Comparison of ENCODE assay signal across 1 cellular context in genomic region chr9:34458013-34458966, GRCh38.
TF ChIP-seq lines count a peak whose summit lies in the region.

Gene DNAI1, plus strand, starts transcription at chr9:34458805. Its CDS starts 201 bp downstream, at chr9:34459006.
Gene FAM219A, minus strand, starts transcription at chr9:34458570. Its CDS starts 307 bp downstream, at chr9:34458263.

TF ChIP-seq in HepG2, 621 proteins besides CTCF, POLR2A, EP300 and RAD21 (continued from another document and continues in another):
- TF ChIP-seq, protein P1, sequence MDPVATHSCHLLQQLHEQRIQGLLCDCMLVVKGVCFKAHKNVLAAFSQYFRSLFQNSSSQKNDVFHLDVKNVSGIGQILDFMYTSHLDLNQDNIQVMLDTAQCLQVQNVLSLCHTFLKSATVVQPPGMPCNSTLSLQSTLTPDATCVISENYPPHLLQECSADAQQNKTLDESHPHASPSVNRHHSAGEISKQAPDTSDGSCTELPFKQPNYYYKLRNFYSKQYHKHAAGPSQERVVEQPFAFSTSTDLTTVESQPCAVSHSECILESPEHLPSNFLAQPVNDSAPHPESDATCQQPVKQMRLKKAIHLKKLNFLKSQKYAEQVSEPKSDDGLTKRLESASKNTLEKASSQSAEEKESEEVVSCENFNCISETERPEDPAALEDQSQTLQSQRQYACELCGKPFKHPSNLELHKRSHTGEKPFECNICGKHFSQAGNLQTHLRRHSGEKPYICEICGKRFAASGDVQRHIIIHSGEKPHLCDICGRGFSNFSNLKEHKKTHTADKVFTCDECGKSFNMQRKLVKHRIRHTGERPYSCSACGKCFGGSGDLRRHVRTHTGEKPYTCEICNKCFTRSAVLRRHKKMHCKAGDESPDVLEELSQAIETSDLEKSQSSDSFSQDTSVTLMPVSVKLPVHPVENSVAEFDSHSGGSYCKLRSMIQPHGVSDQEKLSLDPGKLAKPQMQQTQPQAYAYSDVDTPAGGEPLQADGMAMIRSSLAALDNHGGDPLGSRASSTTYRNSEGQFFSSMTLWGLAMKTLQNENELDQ (CRISPR knock-in tag; IDR thresholded peaks at IDR 0.05; ENCODE audit: borderline replicate concordance) = no peak
- TF ChIP-seq SMAD1 (CRISPR knock-in tag; IDR thresholded peaks at IDR 0.05; ENCODE audit: borderline replicate concordance, low read depth) (no peak), NFATC3 (CRISPR knock-in tag; IDR thresholded peaks at IDR 0.05) (no peak), SETDB1 (CRISPR knock-in tag; IDR thresholded peaks at IDR 0.05; ENCODE audit: borderline replicate concordance) (no peak), ZNF607 (CRISPR knock-in tag; IDR thresholded peaks at IDR 0.05; ENCODE audit: borderline replicate concordance) (no peak), MYNN (CRISPR knock-in tag; IDR thresholded peaks at IDR 0.05; ENCODE audit: low read depth) (no peak), TSC22D2 (CRISPR knock-in tag; IDR thresholded peaks at IDR 0.05; ENCODE audit: borderline replicate concordance) (no peak), ESRRA (CRISPR knock-in tag; IDR thresholded peaks at IDR 0.05; ENCODE audit: low read depth) (no peak), PITX1 (CRISPR knock-in tag; IDR thresholded peaks at IDR 0.05) (peak; percentile 37; the same call in 1 of the 2 replicates), ZBTB43 (CRISPR knock-in tag; conservative IDR thresholded peaks at IDR 0.05) (no peak), ZFY (CRISPR knock-in tag; IDR thresholded peaks at IDR 0.05) (peak; percentile 76), ZFP36L2 (CRISPR knock-in tag; IDR thresholded peaks at IDR 0.05) (no peak), ZNF687 (CRISPR knock-in tag; IDR thresholded peaks at IDR 0.05) (peak; percentile 73), HOXA7 (CRISPR knock-in tag; IDR thresholded peaks at IDR 0.05) (no peak), CBX2 (IDR thresholded peaks at IDR 0.05; ENCODE audit: low read depth, low read length) (no peak), CBX2 (CRISPR knock-in tag; IDR thresholded peaks at IDR 0.05; ENCODE audit: low read depth) (no peak), ZNF691 (CRISPR knock-in tag; IDR thresholded peaks at IDR 0.05; ENCODE audit: borderline replicate concordance, low read depth) (no peak), ARNTL (CRISPR knock-in tag; IDR thresholded peaks at IDR 0.05) (no peak), JARID2 (CRISPR knock-in tag; IDR thresholded peaks at IDR 0.05; ENCODE audit: insufficient replicate concordance) (no peak), ZNF354B (CRISPR knock-in tag; IDR thresholded peaks at IDR 0.05) (no peak), SMAD3 (CRISPR knock-in tag; IDR thresholded peaks at IDR 0.05) (no peak; the same call in 1 of the 2 replicates), CEBPG (CRISPR knock-in tag; IDR thresholded peaks at IDR 0.05) (0 out of 2 replicates have a peak, but pooled peaks have one; percentile 8), ZNF564 (CRISPR knock-in tag; IDR thresholded peaks at IDR 0.05) (no peak), ZNF570 (CRISPR knock-in tag; IDR thresholded peaks at IDR 0.05; ENCODE audit: borderline replicate concordance) (no peak), MEIS2 (CRISPR knock-in tag; IDR thresholded peaks at IDR 0.05) (peak; percentile 59; the same call in 1 of the 2 replicates), ZSCAN30 (CRISPR knock-in tag; IDR thresholded peaks at IDR 0.05) (no peak), HNRNPLL (IDR thresholded peaks at IDR 0.05; ENCODE audit: low read depth, low read length, poor library complexity, severe bottlenecking) (peak; percentile 86), ZNF530 (CRISPR knock-in tag; IDR thresholded peaks at IDR 0.05; ENCODE audit: low read depth) (no peak), ZBTB38 (CRISPR knock-in tag; IDR thresholded peaks at IDR 0.05) (no peak), MAZ (IDR thresholded peaks at IDR 0.05; ENCODE audit: borderline replicate concordance, low read depth, low read length) (0 out of 2 replicates have a peak, but pooled peaks have one; percentile 33), MAZ (CRISPR knock-in tag; IDR thresholded peaks at IDR 0.05; ENCODE audit: low read depth) (no peak), ZNF546 (CRISPR knock-in tag; conservative IDR thresholded peaks at IDR 0.05) (no peak), ERF (CRISPR knock-in tag; IDR thresholded peaks at IDR 0.05) (no peak), MLLT10 (CRISPR knock-in tag; IDR thresholded peaks at IDR 0.05) (no peak), MED8 (CRISPR knock-in tag; IDR thresholded peaks at IDR 0.05; ENCODE audit: insufficient replicate concordance) (no peak), TCF7 (IDR thresholded peaks at IDR 0.05; ENCODE audit: low read depth) (no peak), SCMH1 (CRISPR knock-in tag; IDR thresholded peaks at IDR 0.05; ENCODE audit: borderline replicate concordance) (no peak)
- TF ChIP-seq, protein P2, sequence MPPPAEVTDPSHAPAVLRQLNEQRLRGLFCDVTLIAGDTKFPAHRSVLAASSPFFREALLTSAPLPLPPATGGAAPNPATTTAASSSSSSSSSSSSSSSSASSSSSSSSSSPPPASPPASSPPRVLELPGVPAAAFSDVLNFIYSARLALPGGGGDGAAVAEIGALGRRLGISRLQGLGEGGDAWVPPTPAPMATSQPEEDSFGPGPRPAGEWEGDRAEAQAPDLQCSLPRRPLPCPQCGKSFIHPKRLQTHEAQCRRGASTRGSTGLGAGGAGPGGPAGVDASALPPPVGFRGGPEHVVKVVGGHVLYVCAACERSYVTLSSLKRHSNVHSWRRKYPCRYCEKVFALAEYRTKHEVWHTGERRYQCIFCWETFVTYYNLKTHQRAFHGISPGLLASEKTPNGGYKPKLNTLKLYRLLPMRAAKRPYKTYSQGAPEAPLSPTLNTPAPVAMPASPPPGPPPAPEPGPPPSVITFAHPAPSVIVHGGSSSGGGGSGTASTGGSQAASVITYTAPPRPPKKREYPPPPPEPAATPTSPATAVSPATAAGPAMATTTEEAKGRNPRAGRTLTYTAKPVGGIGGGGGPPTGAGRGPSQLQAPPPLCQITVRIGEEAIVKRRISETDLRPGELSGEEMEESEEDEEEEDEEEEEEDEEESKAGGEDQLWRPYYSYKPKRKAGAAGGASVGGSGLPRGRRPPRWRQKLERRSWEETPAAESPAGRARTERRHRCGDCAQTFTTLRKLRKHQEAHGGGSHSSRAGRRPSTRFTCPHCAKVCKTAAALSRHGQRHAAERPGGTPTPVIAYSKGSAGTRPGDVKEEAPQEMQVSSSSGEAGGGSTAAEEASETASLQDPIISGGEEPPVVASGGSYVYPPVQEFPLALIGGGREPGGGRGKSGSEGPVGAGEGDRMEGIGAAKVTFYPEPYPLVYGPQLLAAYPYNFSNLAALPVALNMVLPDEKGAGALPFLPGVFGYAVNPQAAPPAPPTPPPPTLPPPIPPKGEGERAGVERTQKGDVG (CRISPR knock-in tag; IDR thresholded peaks at IDR 0.05; ENCODE audit: borderline replicate concordance) = no peak
- TF ChIP-seq, protein P3, sequence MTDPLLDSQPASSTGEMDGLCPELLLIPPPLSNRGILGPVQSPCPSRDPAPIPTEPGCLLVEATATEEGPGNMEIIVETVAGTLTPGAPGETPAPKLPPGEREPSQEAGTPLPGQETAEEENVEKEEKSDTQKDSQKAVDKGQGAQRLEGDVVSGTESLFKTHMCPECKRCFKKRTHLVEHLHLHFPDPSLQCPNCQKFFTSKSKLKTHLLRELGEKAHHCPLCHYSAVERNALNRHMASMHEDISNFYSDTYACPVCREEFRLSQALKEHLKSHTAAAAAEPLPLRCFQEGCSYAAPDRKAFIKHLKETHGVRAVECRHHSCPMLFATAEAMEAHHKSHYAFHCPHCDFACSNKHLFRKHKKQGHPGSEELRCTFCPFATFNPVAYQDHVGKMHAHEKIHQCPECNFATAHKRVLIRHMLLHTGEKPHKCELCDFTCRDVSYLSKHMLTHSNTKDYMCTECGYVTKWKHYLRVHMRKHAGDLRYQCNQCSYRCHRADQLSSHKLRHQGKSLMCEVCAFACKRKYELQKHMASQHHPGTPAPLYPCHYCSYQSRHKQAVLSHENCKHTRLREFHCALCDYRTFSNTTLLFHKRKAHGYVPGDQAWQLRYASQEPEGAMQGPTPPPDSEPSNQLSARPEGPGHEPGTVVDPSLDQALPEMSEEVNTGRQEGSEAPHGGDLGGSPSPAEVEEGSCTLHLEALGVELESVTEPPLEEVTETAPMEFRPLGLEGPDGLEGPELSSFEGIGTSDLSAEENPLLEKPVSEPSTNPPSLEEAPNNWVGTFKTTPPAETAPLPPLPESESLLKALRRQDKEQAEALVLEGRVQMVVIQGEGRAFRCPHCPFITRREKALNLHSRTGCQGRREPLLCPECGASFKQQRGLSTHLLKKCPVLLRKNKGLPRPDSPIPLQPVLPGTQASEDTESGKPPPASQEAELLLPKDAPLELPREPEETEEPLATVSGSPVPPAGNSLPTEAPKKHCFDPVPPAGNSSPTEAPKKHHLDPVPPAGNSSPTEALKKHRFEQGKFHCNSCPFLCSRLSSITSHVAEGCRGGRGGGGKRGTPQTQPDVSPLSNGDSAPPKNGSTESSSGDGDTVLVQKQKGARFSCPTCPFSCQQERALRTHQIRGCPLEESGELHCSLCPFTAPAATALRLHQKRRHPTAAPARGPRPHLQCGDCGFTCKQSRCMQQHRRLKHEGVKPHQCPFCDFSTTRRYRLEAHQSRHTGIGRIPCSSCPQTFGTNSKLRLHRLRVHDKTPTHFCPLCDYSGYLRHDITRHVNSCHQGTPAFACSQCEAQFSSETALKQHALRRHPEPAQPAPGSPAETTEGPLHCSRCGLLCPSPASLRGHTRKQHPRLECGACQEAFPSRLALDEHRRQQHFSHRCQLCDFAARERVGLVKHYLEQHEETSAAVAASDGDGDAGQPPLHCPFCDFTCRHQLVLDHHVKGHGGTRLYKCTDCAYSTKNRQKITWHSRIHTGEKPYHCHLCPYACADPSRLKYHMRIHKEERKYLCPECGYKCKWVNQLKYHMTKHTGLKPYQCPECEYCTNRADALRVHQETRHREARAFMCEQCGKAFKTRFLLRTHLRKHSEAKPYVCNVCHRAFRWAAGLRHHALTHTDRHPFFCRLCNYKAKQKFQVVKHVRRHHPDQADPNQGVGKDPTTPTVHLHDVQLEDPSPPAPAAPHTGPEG (CRISPR knock-in tag; IDR thresholded peaks at IDR 0.05) = no peak
- TF ChIP-seq, protein P4, sequence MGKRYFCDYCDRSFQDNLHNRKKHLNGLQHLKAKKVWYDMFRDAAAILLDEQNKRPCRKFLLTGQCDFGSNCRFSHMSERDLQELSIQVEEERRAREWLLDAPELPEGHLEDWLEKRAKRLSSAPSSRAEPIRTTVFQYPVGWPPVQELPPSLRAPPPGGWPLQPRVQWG (CRISPR knock-in tag; IDR thresholded peaks at IDR 0.05; ENCODE audit: borderline replicate concordance, low read depth) = no peak
- TF ChIP-seq, protein P5, sequence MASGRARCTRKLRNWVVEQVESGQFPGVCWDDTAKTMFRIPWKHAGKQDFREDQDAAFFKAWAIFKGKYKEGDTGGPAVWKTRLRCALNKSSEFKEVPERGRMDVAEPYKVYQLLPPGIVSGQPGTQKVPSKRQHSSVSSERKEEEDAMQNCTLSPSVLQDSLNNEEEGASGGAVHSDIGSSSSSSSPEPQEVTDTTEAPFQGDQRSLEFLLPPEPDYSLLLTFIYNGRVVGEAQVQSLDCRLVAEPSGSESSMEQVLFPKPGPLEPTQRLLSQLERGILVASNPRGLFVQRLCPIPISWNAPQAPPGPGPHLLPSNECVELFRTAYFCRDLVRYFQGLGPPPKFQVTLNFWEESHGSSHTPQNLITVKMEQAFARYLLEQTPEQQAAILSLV (CRISPR knock-in tag; IDR thresholded peaks at IDR 0.05; ENCODE audit: borderline replicate concordance) = no peak
- TF ChIP-seq, protein P6, sequence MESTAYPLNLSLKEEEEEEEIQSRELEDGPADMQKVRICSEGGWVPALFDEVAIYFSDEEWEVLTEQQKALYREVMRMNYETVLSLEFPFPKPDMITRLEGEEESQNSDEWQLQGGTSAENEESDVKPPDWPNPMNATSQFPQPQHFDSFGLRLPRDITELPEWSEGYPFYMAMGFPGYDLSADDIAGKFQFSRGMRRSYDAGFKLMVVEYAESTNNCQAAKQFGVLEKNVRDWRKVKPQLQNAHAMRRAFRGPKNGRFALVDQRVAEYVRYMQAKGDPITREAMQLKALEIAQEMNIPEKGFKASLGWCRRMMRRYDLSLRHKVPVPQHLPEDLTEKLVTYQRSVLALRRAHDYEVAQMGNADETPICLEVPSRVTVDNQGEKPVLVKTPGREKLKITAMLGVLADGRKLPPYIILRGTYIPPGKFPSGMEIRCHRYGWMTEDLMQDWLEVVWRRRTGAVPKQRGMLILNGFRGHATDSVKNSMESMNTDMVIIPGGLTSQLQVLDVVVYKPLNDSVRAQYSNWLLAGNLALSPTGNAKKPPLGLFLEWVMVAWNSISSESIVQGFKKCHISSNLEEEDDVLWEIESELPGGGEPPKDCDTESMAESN (CRISPR knock-in tag; conservative IDR thresholded peaks at IDR 0.05) = 0 out of 2 replicates have a peak, but pooled peaks have one; percentile 6
